In genomic region chr19:41746593-41747227, GRCh38 we compare ENCODE assay signal across 8 cellular contexts. TPM values are rescaled to one million over a fixed set of nuclear protein-coding genes. Genes with fewer than 3 reads are reported as not detected.
DNase-seq lines count a peak whose midpoint lies in the region; ATAC-seq and TF ChIP-seq lines count a peak whose summit lies in the region.

No MANE protein-coding gene starts in this region.

- H3K27me3 Mint-ChIP-seq in activated T-helper 2 cell treated with anti-CD3 and anti-CD28 coated beads, Interferon-gamma antibody, Interleukin-2, Interleukin-4, amounts not matched to agents 10 μg/mL and 5 μg/mL and 100 μg/mL, durations not matched to agents 14 hours and 24 hours and 36 hours (ENCODE audit: low read depth) = peaks cover 62% of the 10 kb centered on the region

- H2AFZ ChIP-seq in KMS-11 (ENCODE audit: low read depth) (no peak overlapping the region), PC-9 (0 out of 2 replicates have a peak overlapping the region, but pooled peaks have one; percentile 45)

- no peak overlapping the region for H3K4me3 ChIP-seq in KMS-11 (IDR thresholded peaks at IDR 0.05; ENCODE audit: insufficient read depth, low read depth, low read length)
- H3K4me3 ChIP-seq in PC-9 = no peak overlapping the region
- no peak overlapping the region for H3K4me3 ChIP-seq in gastrocnemius medialis

- H3K4me1 ChIP-seq in KMS-11 (ENCODE audit: low read depth, poor library complexity, severe bottlenecking) = no peaks in the 10 kb centered on the region
- peaks cover 64% of the 10 kb centered on the region for H3K4me1 ChIP-seq in PC-9 (replicated peaks; ENCODE audit: insufficient read depth)
- H3K4me1 ChIP-seq in gastrocnemius medialis = no peaks in the 10 kb centered on the region

- DNase-seq in DMS 273 (lab: John Stamatoyannopoulos, UW; ENCODE audit: unreplicated experiment) (peak; percentile 77), PC-9 (peak; percentile 57 to 75), head of caudate nucleus (peak in 41 of 42 donors; percentile 13 to 77 (median 40)), gastrocnemius medialis (no peak)
- DNase-seq in activated T-helper 2 cell treated with anti-CD3 and anti-CD28 coated beads, Interferon-gamma antibody, Interleukin-2, Interleukin-4, amounts not matched to agents 10 μg/mL and 5 μg/mL and 100 μg/mL, durations not matched to agents 14 hours and 24 hours and 36 hours (ENCODE audit: low spot score) = peak; percentile 20
- DNase-seq in stimulated activated CD4-positive, alpha-beta T cell treated with anti-CD3 and anti-CD28 coated beads, Interleukin-12 subunit alpha, Interleukin-12 subunit beta, amount 100 ng/mL, for 48 hours (ENCODE audit: low read depth in 2 of 3, low spot score in 1 of 3) = peak; percentile 20 to 50 (median 24)

- H3K36me3 ChIP-seq in KMS-11 (ENCODE audit: insufficient read depth) (no peaks in the 10 kb centered on the region), PC-9 (ENCODE audit: low read depth) (no peaks in the 10 kb centered on the region), gastrocnemius medialis (no peaks in the 10 kb centered on the region)

- peak; percentile 58 for TF ChIP-seq CTCF in KMS-11 (conservative IDR thresholded peaks at IDR 0.05; ENCODE audit: low read depth, low read length)
- TF ChIP-seq CTCF in PC-9 (conservative IDR thresholded peaks at IDR 0.05) = peak; percentile 83
- TF ChIP-seq CTCF in gastrocnemius medialis (IDR thresholded peaks at IDR 0.05 in 4 of 5, conservative IDR thresholded peaks at IDR 0.05 in 1 of 5) = no peak

- intact Hi-C loops in PC-9 (cut with micrococcal nuclease; ENCODE audit: unreplicated experiment) (loop anchor here (1.0 to 5.0 kb wide), 5 partner anchors 38 to 149 kb away; no protein-coding TSS in a partner anchor), head of caudate nucleus (cut with DNase I) (no loop called here), gastrocnemius medialis (cut with DNase I; ENCODE audit: low total_unique reads) (no loop called here)
- intact Hi-C loops in activated T-helper 2 cell treated with anti-CD3 and anti-CD28 coated beads, Interferon-gamma antibody, Interleukin-2, Interleukin-4, amounts not matched to agents 10 μg/mL and 5 μg/mL and 100 μg/mL, durations not matched to agents 14 hours and 24 hours and 36 hours (cut with micrococcal nuclease) = loop anchor here (1.0 to 5.0 kb wide), 2 partner anchors 39 to 104 kb away; no protein-coding TSS in a partner anchor

- H3K9me3 ChIP-seq in PC-9 (ENCODE audit: insufficient read depth, low read depth) (no peaks in the 10 kb centered on the region), gastrocnemius medialis (no peaks in the 10 kb centered on the region)

- H3K79me2 ChIP-seq in KMS-11 (ENCODE audit: insufficient read depth, low read depth) (no peaks in the 10 kb centered on the region), PC-9 (ENCODE audit: low read depth) (no peaks in the 10 kb centered on the region)

- H3K9me2 ChIP-seq in PC-9 (ENCODE audit: insufficient read depth) = no peaks in the 10 kb centered on the region

- H3K27ac ChIP-seq in KMS-11 (no peak overlapping the region), PC-9 (0 out of 2 replicates have a peak overlapping the region, but pooled peaks have one; percentile 7), gastrocnemius medialis (no peak overlapping the region)

- peaks cover 6% of the 10 kb centered on the region for H3K4me1 Mint-ChIP-seq in activated T-helper 2 cell treated with anti-CD3 and anti-CD28 coated beads, Interferon-gamma antibody, Interleukin-2, Interleukin-4, amounts not matched to agents 10 μg/mL and 5 μg/mL and 100 μg/mL, durations not matched to agents 14 hours and 24 hours and 36 hours (ENCODE audit: low read depth)

- no peak overlapping the region for H3K9ac ChIP-seq in KMS-11

- H3K36me3 Mint-ChIP-seq in activated T-helper 2 cell treated with anti-CD3 and anti-CD28 coated beads, Interferon-gamma antibody, Interleukin-2, Interleukin-4, amounts not matched to agents 10 μg/mL and 5 μg/mL and 100 μg/mL, durations not matched to agents 14 hours and 24 hours and 36 hours (ENCODE audit: low read depth) = no peaks in the 10 kb centered on the region

- POLR2A ChIA-PET in PC-9 (lab: Charles Lee; ENCODE audit: unreplicated experiment) = no interaction called here

- H3K27ac Mint-ChIP-seq in activated T-helper 2 cell treated with anti-CD3 and anti-CD28 coated beads, Interferon-gamma antibody, Interleukin-2, Interleukin-4, amounts not matched to agents 10 μg/mL and 5 μg/mL and 100 μg/mL, durations not matched to agents 14 hours and 24 hours and 36 hours = no peak overlapping the region

- no peaks in the 10 kb centered on the region for H3K9me3 Mint-ChIP-seq in activated T-helper 2 cell treated with anti-CD3 and anti-CD28 coated beads, Interferon-gamma antibody, Interleukin-2, Interleukin-4, amounts not matched to agents 10 μg/mL and 5 μg/mL and 100 μg/mL, durations not matched to agents 14 hours and 24 hours and 36 hours

- no peak overlapping the region for H3K4me3 Mint-ChIP-seq in activated T-helper 2 cell treated with anti-CD3 and anti-CD28 coated beads, Interferon-gamma antibody, Interleukin-2, Interleukin-4, amounts not matched to agents 10 μg/mL and 5 μg/mL and 100 μg/mL, durations not matched to agents 14 hours and 24 hours and 36 hours (ENCODE audit: low read depth)

- H4K20me1 ChIP-seq in KMS-11 (ENCODE audit: insufficient read depth) = no peaks in the 10 kb centered on the region
- H4K20me1 ChIP-seq in PC-9 (ENCODE audit: insufficient read depth) = no peaks in the 10 kb centered on the region

- no TSS peak for BruUV-seq in PC-9 (replicated peaks; lab: Mats Ljungman, UMichigan)

- TF ChIP-seq POLR2A in gastrocnemius medialis (IDR thresholded peaks at IDR 0.05) = no peak

- in situ Hi-C loops in gastrocnemius medialis (cut with MboI; ENCODE audit: low sequenced_read_pairs in 4 of 4) = no loop called here

- CTCF ChIA-PET in PC-9 (lab: Charles Lee) = interaction anchor here (0.6 to 1.8 kb wide), 5 partner anchors 8 to 45 kb away, joined by 3 to 7 read pairs (median 3); partner anchors contain the start of gene CEACAM6

- H3K4me2 ChIP-seq in KMS-11 (no peak overlapping the region), PC-9 (peak overlapping the region; percentile 38; the same call in 1 of the 2 replicates)

- H3K27me3 ChIP-seq in KMS-11 (ENCODE audit: insufficient read depth, low read depth) (peaks cover 81% of the 10 kb centered on the region), PC-9 (ENCODE audit: insufficient read depth, low read depth) (no peaks in the 10 kb centered on the region), gastrocnemius medialis (peaks cover 0 to 6% (median 4%) of the 10 kb centered on the region in 3 donors)

- H3F3A ChIP-seq in PC-9 (ENCODE audit: insufficient read depth, low read depth) = peaks cover 3% of the 10 kb centered on the region

- ATAC-seq in GM18870 (IDR thresholded peaks at IDR 0.05; ENCODE audit: unreplicated experiment) = no peak
- ATAC-seq in gastrocnemius medialis = no peak

RNA-seq across cellular contexts. Expression of gene CEACAM6, which starts 8.6 kb away (rescaled TPM):
- total RNA-seq in PC-9 (2021) (265 and 468 TPM in 2 replicates), gastrocnemius medialis (under 1 TPM in 1 of 4 donors, not detected in 3; 0.53 TPM)
- not detected in 2 replicates for total RNA-seq in activated T-helper 2 cell treated with anti-CD3 and anti-CD28 coated beads, Interferon-gamma antibody, Interleukin-2, Interleukin-4, amounts not matched to agents 10 μg/mL and 5 μg/mL and 100 μg/mL, durations not matched to agents 14 hours and 24 hours and 36 hours

RNA-seq across cellular contexts. Expression of gene CEACAM5, which starts 38.3 kb away (rescaled TPM):
- 18.1 and 23.3 TPM in 2 replicates for total RNA-seq in PC-9 (2021)
- not detected in 2 replicates for total RNA-seq in activated T-helper 2 cell treated with anti-CD3 and anti-CD28 coated beads, Interferon-gamma antibody, Interleukin-2, Interleukin-4, amounts not matched to agents 10 μg/mL and 5 μg/mL and 100 μg/mL, durations not matched to agents 14 hours and 24 hours and 36 hours
- 1 to 10 TPM in 1 of 4 donors, not detected in 3; 5.0 TPM for total RNA-seq in gastrocnemius medialis

RNA-seq across cellular contexts. Expression of gene CEACAM3, which starts 49.7 kb away (rescaled TPM):
- not detected in 2 replicates for total RNA-seq in PC-9 (2021)
- not detected in 2 replicates for total RNA-seq in activated T-helper 2 cell treated with anti-CD3 and anti-CD28 coated beads, Interferon-gamma antibody, Interleukin-2, Interleukin-4, amounts not matched to agents 10 μg/mL and 5 μg/mL and 100 μg/mL, durations not matched to agents 14 hours and 24 hours and 36 hours
- total RNA-seq in gastrocnemius medialis = not detected

RNA-seq across cellular contexts. Expression of gene CEACAM7, which starts 58.6 kb away (rescaled TPM):
- not detected in 2 replicates for total RNA-seq in PC-9 (2021)
- not detected in 2 replicates for total RNA-seq in activated T-helper 2 cell treated with anti-CD3 and anti-CD28 coated beads, Interferon-gamma antibody, Interleukin-2, Interleukin-4, amounts not matched to agents 10 μg/mL and 5 μg/mL and 100 μg/mL, durations not matched to agents 14 hours and 24 hours and 36 hours
- total RNA-seq in gastrocnemius medialis = 1 to 10 TPM in 1 of 4 donors, not detected in 3; 5.7 TPM

Comparison
In these comparisons a context has a peak if more than half of its experiments do, and no peak if none do; other contexts are left out.
1. DNase-seq: peak in DMS 273 (single experiment), PC-9 (2 of 2), activated T-helper 2 cell treated with anti-CD3 and anti-CD28 coated beads, Interferon-gamma antibody, Interleukin-2, Interleukin-4, amounts not matched to agents 10 μg/mL and 5 μg/mL and 100 μg/mL, durations not matched to agents 14 hours and 24 hours and 36 hours (single experiment), head of caudate nucleus (41 of 42) and stimulated activated CD4-positive, alpha-beta T cell treated with anti-CD3 and anti-CD28 coated beads, Interleukin-12 subunit alpha, Interleukin-12 subunit beta, amount 100 ng/mL, for 48 hours (3 of 3); none in gastrocnemius medialis (0 of 2).
2. CTCF ChIP-seq: peak in KMS-11 (single experiment) and PC-9 (single experiment); none in gastrocnemius medialis (0 of 5).
3. RNA of gene CEACAM6, which starts 8.6 kb away (total RNA-seq): 265 to 468 TPM in PC-9; not detected in activated T-helper 2 cell treated with anti-CD3 and anti-CD28 coated beads, Interferon-gamma antibody, Interleukin-2, Interleukin-4, amounts not matched to agents 10 μg/mL and 5 μg/mL and 100 μg/mL, durations not matched to agents 14 hours and 24 hours and 36 hours and 0.53 TPM in gastrocnemius medialis; every median in the first group is over 100 times any median in the second.
4. intact Hi-C loops: an anchor here in PC-9 (1.0 to 5.0 kb wide) and activated T-helper 2 cell treated with anti-CD3 and anti-CD28 coated beads, Interferon-gamma antibody, Interleukin-2, Interleukin-4, amounts not matched to agents 10 μg/mL and 5 μg/mL and 100 μg/mL, durations not matched to agents 14 hours and 24 hours and 36 hours (1.0 to 5.0 kb wide); none called in head of caudate nucleus and gastrocnemius medialis.